In genomic region chrX:130121505-130121800, GRCh38 we compare ENCODE assay signal across 9 cellular contexts. TPM values are rescaled to one million over a fixed set of nuclear protein-coding genes. Genes with fewer than 3 reads are reported as not detected.
DNase-seq lines count a peak whose midpoint lies in the region; ATAC-seq and TF ChIP-seq lines count a peak whose summit lies in the region.
"Had no signal": no experiment of that assay in that cellular context is flagged by ENCODE, and none has a peak within 500 bp of the region (broad histone marks: within the 10 kb centered on the region; RNA-seq: fewer than 3 reads in every experiment).

No MANE protein-coding gene starts in this region.

- no peak overlapping the region for H3K27ac Mint-ChIP-seq in activated CD4-positive, alpha-beta memory T cell treated with anti-CD3 and anti-CD28 coated beads, Interleukin-2, amount 10 ng/mL, durations not matched to agents 7 days and 5 days
- H3K27ac Mint-ChIP-seq in activated CD4-positive, alpha-beta memory T cell treated with anti-CD3 and anti-CD28 coated beads for 36 hours, result no peak overlapping the region
- peak overlapping the region; percentile 87 for H3K27ac Mint-ChIP-seq in stimulated activated memory B cell treated with anti-CD40 and anti-IgM and Interleukin-4, amounts not matched to agents 10 μg/mL and 1 μg/mL and 100 μg/mL, for 72 hours

- H3K27me3 Mint-ChIP-seq in activated CD4-positive, alpha-beta memory T cell treated with anti-CD3 and anti-CD28 coated beads, Interleukin-2, amount 10 ng/mL, durations not matched to agents 7 days and 5 days, result no peaks in the 10 kb centered on the region
- no peaks in the 10 kb centered on the region for H3K27me3 Mint-ChIP-seq in activated CD4-positive, alpha-beta memory T cell treated with anti-CD3 and anti-CD28 coated beads for 36 hours
- no peaks in the 10 kb centered on the region for H3K27me3 Mint-ChIP-seq in stimulated activated memory B cell treated with anti-CD40 and anti-IgM and Interleukin-4, amounts not matched to agents 10 μg/mL and 1 μg/mL and 100 μg/mL, for 72 hours

- 39% methylated on average over 7 of the region's 13 CpGs; no CpG with 5 or more reads in 1 of the 2 donors for WGBS in esophagus squamous epithelium, 2 donors

- H3K9me3 ChIP-seq in esophagus squamous epithelium, result no peaks in the 10 kb centered on the region
- H3K9me3 ChIP-seq: body of pancreas had no signal

- no peaks in the 10 kb centered on the region for H3K36me3 ChIP-seq in esophagus squamous epithelium

- H3K27ac ChIP-seq in RWPE1, result peak overlapping the region; percentile 86
- peak overlapping the region; percentile 24 to 84 (median 64) for H3K27ac ChIP-seq in esophagus squamous epithelium
- H3K27ac ChIP-seq in substantia nigra (ENCODE audit: low read depth, low read length, poor library complexity, severe bottlenecking), result no peak overlapping the region

- no peak for TF ChIP-seq POLR2A in esophagus squamous epithelium (IDR thresholded peaks at IDR 0.05)

- ATAC-seq in stimulated activated memory B cell treated with anti-CD40 and anti-IgM and Interleukin-4, amounts not matched to agents 10 μg/mL and 1 μg/mL and 100 μg/mL, for 72 hours, result no peak
- no peak for ATAC-seq in HG03159 (IDR thresholded peaks at IDR 0.05; ENCODE audit: unreplicated experiment)

- peak overlapping the region; percentile 65 for H3K4me3 Mint-ChIP-seq in activated CD4-positive, alpha-beta memory T cell treated with anti-CD3 and anti-CD28 coated beads, Interleukin-2, amount 10 ng/mL, durations not matched to agents 7 days and 5 days
- no peak overlapping the region for H3K4me3 Mint-ChIP-seq in activated CD4-positive, alpha-beta memory T cell treated with anti-CD3 and anti-CD28 coated beads for 36 hours
- H3K4me3 Mint-ChIP-seq in stimulated activated memory B cell treated with anti-CD40 and anti-IgM and Interleukin-4, amounts not matched to agents 10 μg/mL and 1 μg/mL and 100 μg/mL, for 72 hours, result peak overlapping the region; percentile 78

- peaks cover 0 to 66% (median 17%) of the 10 kb centered on the region in 3 donors for H3K4me1 ChIP-seq in esophagus squamous epithelium

- H3K9me3 Mint-ChIP-seq in activated CD4-positive, alpha-beta memory T cell treated with anti-CD3 and anti-CD28 coated beads, Interleukin-2, amount 10 ng/mL, durations not matched to agents 7 days and 5 days, result no peaks in the 10 kb centered on the region
- H3K9me3 Mint-ChIP-seq in activated CD4-positive, alpha-beta memory T cell treated with anti-CD3 and anti-CD28 coated beads for 36 hours, result no peaks in the 10 kb centered on the region
- H3K9me3 Mint-ChIP-seq in stimulated activated memory B cell treated with anti-CD40 and anti-IgM and Interleukin-4, amounts not matched to agents 10 μg/mL and 1 μg/mL and 100 μg/mL, for 72 hours, result no peaks in the 10 kb centered on the region

- TF ChIP-seq CTCF in RWPE1 (conservative IDR thresholded peaks at IDR 0.05; ENCODE audit: low read depth), result no peak
- no peak for TF ChIP-seq CTCF in esophagus squamous epithelium (IDR thresholded peaks at IDR 0.05)

- DNase-seq in activated CD4-positive, alpha-beta memory T cell treated with anti-CD3 and anti-CD28 coated beads, Interleukin-2, amount 10 ng/mL, durations not matched to agents 7 days and 5 days, result no peak
- DNase-seq in activated CD4-positive, alpha-beta memory T cell treated with anti-CD3 and anti-CD28 coated beads for 36 hours, result no peak
- no peak for DNase-seq in RWPE1 (ENCODE audit: low spot score)
- no peak for DNase-seq in esophagus squamous epithelium (lab: John Stamatoyannopoulos, UW)
- DNase-seq in substantia nigra (lab: John Stamatoyannopoulos, UW), result no peak
- DNase-seq in effector CD8-positive, alpha-beta T cell (lab: John Stamatoyannopoulos, UW), result no peak

- CTCF ChIA-PET in activated CD4-positive, alpha-beta memory T cell treated with anti-CD3 and anti-CD28 coated beads, Interleukin-2, amount 10 ng/mL, durations not matched to agents 7 days and 5 days (lab: Charles Lee), result interaction anchor here (0.7 to 6.9 kb wide), 15 partner anchors 13 to 96 kb away, joined by 3 to 103 read pairs (median 5); no protein-coding TSS in a partner anchor
- CTCF ChIA-PET in activated CD4-positive, alpha-beta memory T cell treated with anti-CD3 and anti-CD28 coated beads for 36 hours (lab: Charles Lee), result interaction anchor here (0.8 to 8.0 kb wide), 11 partner anchors 11 to 89 kb away, joined by 3 to 125 read pairs (median 6); no protein-coding TSS in a partner anchor
- CTCF ChIA-PET in RWPE1 (lab: Yijun Ruan, JAX), result interaction anchor here (1.3 kb wide), 1 partner anchor 9 kb away, joined by 5 read pairs; no protein-coding TSS in a partner anchor

- H3K27me3 ChIP-seq in esophagus squamous epithelium, result no peaks in the 10 kb centered on the region
- H3K27me3 ChIP-seq: body of pancreas had no signal

- peaks cover 9% of the 10 kb centered on the region for H3K36me3 Mint-ChIP-seq in activated CD4-positive, alpha-beta memory T cell treated with anti-CD3 and anti-CD28 coated beads, Interleukin-2, amount 10 ng/mL, durations not matched to agents 7 days and 5 days (ENCODE audit: low read depth)
- peaks cover 3% of the 10 kb centered on the region for H3K36me3 Mint-ChIP-seq in activated CD4-positive, alpha-beta memory T cell treated with anti-CD3 and anti-CD28 coated beads for 36 hours
- H3K36me3 Mint-ChIP-seq in stimulated activated memory B cell treated with anti-CD40 and anti-IgM and Interleukin-4, amounts not matched to agents 10 μg/mL and 1 μg/mL and 100 μg/mL, for 72 hours, result peaks cover under 1% of the 10 kb centered on the region

- intact Hi-C loops in activated CD4-positive, alpha-beta memory T cell treated with anti-CD3 and anti-CD28 coated beads for 36 hours (cut with micrococcal nuclease), result loop anchor here (2.0 kb wide), 1 partner anchor 29 kb away; no protein-coding TSS in a partner anchor
- intact Hi-C loops in esophagus squamous epithelium (cut with DNase I), result no loop called here

- H3K4me1 Mint-ChIP-seq in activated CD4-positive, alpha-beta memory T cell treated with anti-CD3 and anti-CD28 coated beads, Interleukin-2, amount 10 ng/mL, durations not matched to agents 7 days and 5 days, result peaks cover 33% of the 10 kb centered on the region
- H3K4me1 Mint-ChIP-seq in activated CD4-positive, alpha-beta memory T cell treated with anti-CD3 and anti-CD28 coated beads for 36 hours (ENCODE audit: low read depth), result peaks cover 24% of the 10 kb centered on the region
- H3K4me1 Mint-ChIP-seq in stimulated activated memory B cell treated with anti-CD40 and anti-IgM and Interleukin-4, amounts not matched to agents 10 μg/mL and 1 μg/mL and 100 μg/mL, for 72 hours, result peaks cover 34% of the 10 kb centered on the region

- peak overlapping the region in 3 of 4 donors; percentile 35 to 63 (median 45) for H3K4me3 ChIP-seq in esophagus squamous epithelium
- H3K4me3 ChIP-seq: body of pancreas had no signal

- POLR2A ChIA-PET in activated CD4-positive, alpha-beta memory T cell treated with anti-CD3 and anti-CD28 coated beads, Interleukin-2, amount 10 ng/mL, durations not matched to agents 7 days and 5 days (lab: Charles Lee), result interaction anchor here (1.0 to 5.9 kb wide), 5 partner anchors 12 to 40 kb away, joined by 4 to 55 read pairs (median 16); partner anchors contain the start of gene ELF4
- POLR2A ChIA-PET in activated CD4-positive, alpha-beta memory T cell treated with anti-CD3 and anti-CD28 coated beads for 36 hours (lab: Charles Lee), result interaction anchor here (0.6 to 2.4 kb wide), 3 partner anchors 12 to 41 kb away, joined by 3 to 17 read pairs (median 4); partner anchors contain the start of gene ELF4
- POLR2A ChIA-PET in RWPE1 (lab: Yijun Ruan, JAX; ENCODE audit: low non-redundant PET), result interaction anchor here (0.7 kb wide), 2 partner anchors 44 to 49 kb away, joined by 3 to 14 read pairs; no protein-coding TSS in a partner anchor

RNA-seq across cellular contexts. Expression of gene ELF4, which starts 11.2 kb away (rescaled TPM):
- total RNA-seq in activated CD4-positive, alpha-beta memory T cell treated with anti-CD3 and anti-CD28 coated beads, Interleukin-2, amount 10 ng/mL, durations not matched to agents 7 days and 5 days, result 10 to 100 TPM; 48.0 to 48.7 TPM
- total RNA-seq in activated CD4-positive, alpha-beta memory T cell treated with anti-CD3 and anti-CD28 coated beads for 36 hours, result 10 to 100 TPM; 28.0 to 28.2 TPM
- 10 to 100 TPM in 3 of 4 donors, 1 to 10 TPM in 1; 9.2 to 14.1 (median 12.5) TPM for total RNA-seq in esophagus squamous epithelium

RNA-seq across cellular contexts. Expression of gene AIFM1, which starts 44.2 kb away (rescaled TPM):
- 10 to 100 TPM; 41.2 to 41.8 TPM for total RNA-seq in activated CD4-positive, alpha-beta memory T cell treated with anti-CD3 and anti-CD28 coated beads, Interleukin-2, amount 10 ng/mL, durations not matched to agents 7 days and 5 days
- total RNA-seq in activated CD4-positive, alpha-beta memory T cell treated with anti-CD3 and anti-CD28 coated beads for 36 hours, result 10 to 100 TPM; 60.9 to 61.2 TPM
- 10 to 100 TPM; 10.9 to 23.1 (median 17.0) TPM for total RNA-seq in esophagus squamous epithelium

RNA-seq across cellular contexts. Expression of gene RAB33A, which starts 50.3 kb away (rescaled TPM):
- total RNA-seq in activated CD4-positive, alpha-beta memory T cell treated with anti-CD3 and anti-CD28 coated beads, Interleukin-2, amount 10 ng/mL, durations not matched to agents 7 days and 5 days, result 10 to 100 TPM; 37.0 to 38.8 TPM
- 10 to 100 TPM; 29.6 to 30.1 TPM for total RNA-seq in activated CD4-positive, alpha-beta memory T cell treated with anti-CD3 and anti-CD28 coated beads for 36 hours
- total RNA-seq in esophagus squamous epithelium, result under 1 TPM in 1 of 4 donors, not detected in 3; 0.38 TPM

Comparison
In these comparisons a context has a peak if more than half of its experiments do, and no peak if none do; other contexts are left out.
1. RNA of gene RAB33A, which starts 50.3 kb away (total RNA-seq): 37.0 to 38.8 TPM in activated CD4-positive, alpha-beta memory T cell treated with anti-CD3 and anti-CD28 coated beads, Interleukin-2, amount 10 ng/mL, durations not matched to agents 7 days and 5 days and 29.6 to 30.1 TPM in activated CD4-positive, alpha-beta memory T cell treated with anti-CD3 and anti-CD28 coated beads for 36 hours; 0.38 TPM in esophagus squamous epithelium; every median in the first group is over 10 times any median in the second.